Comparison of ENCODE assay signal across 1 cellular context in the genomic region with DNA sequence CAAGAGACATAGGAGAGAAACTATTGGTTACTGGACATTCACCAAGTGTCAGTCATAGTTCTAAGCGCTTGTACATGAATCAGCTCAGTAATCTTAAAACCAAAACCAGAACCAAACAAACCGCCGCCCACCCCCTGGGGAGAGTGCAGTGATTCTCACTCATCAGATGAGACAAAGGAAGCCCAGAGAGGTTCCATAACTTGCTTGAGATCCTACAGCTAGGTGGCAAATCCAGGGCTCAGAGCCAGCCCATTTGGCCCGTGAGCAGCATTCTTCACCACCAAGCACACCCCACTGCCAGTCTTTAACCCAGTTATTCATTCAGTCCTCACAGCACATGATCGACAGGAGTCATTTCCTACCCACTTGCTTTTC.
A peak's percentile ranks its signal among the peaks of the same experiment; 100 is the strongest.
TF ChIP-seq lines count a peak whose summit lies in the region.

No MANE protein-coding gene starts in this region.

TF ChIP-seq in GM12878, 131 proteins besides CTCF, POLR2A, EP300 and RAD21 (continues in another document):
- TF ChIP-seq BHLHE40 (IDR thresholded peaks at IDR 0.05; ENCODE audit: borderline replicate concordance in 1 of 2, low read depth in 2 of 2, low read length in 1 of 2) = peak; percentile 50 to 58; a peak in 2 of 4 replicates
- TF ChIP-seq HDAC6 (IDR thresholded peaks at IDR 0.05; ENCODE audit: unreplicated experiment) = no peak
- TF ChIP-seq CBX5 (IDR thresholded peaks at IDR 0.05; ENCODE audit: low read depth) = 0 out of 2 replicates have a peak, but pooled peaks have one; percentile 15
- TF ChIP-seq CREM (IDR thresholded peaks at IDR 0.05; ENCODE audit: low read depth) = peak; percentile 43; the same call in 1 of the 2 replicates
- TF ChIP-seq SMAD5 (IDR thresholded peaks at IDR 0.05; ENCODE audit: low read depth) = 0 out of 2 replicates have a peak, but pooled peaks have one; percentile 34
- TF ChIP-seq, protein P1, sequence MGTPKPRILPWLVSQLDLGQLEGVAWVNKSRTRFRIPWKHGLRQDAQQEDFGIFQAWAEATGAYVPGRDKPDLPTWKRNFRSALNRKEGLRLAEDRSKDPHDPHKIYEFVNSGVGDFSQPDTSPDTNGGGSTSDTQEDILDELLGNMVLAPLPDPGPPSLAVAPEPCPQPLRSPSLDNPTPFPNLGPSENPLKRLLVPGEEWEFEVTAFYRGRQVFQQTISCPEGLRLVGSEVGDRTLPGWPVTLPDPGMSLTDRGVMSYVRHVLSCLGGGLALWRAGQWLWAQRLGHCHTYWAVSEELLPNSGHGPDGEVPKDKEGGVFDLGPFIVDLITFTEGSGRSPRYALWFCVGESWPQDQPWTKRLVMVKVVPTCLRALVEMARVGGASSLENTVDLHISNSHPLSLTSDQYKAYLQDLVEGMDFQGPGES (IDR thresholded peaks at IDR 0.05) = no peak
- no peak for TF ChIP-seq MYC (IDR thresholded peaks at IDR 0.05; ENCODE audit: insufficient read depth, insufficient read length, insufficient replicate concordance, low read length, severe bottlenecking)
- TF ChIP-seq, protein P2, sequence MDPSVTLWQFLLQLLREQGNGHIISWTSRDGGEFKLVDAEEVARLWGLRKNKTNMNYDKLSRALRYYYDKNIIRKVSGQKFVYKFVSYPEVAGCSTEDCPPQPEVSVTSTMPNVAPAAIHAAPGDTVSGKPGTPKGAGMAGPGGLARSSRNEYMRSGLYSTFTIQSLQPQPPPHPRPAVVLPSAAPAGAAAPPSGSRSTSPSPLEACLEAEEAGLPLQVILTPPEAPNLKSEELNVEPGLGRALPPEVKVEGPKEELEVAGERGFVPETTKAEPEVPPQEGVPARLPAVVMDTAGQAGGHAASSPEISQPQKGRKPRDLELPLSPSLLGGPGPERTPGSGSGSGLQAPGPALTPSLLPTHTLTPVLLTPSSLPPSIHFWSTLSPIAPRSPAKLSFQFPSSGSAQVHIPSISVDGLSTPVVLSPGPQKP (IDR thresholded peaks at IDR 0.05; ENCODE audit: low read depth, low read length) = no peak
- no peak for TF ChIP-seq WRNIP1 (IDR thresholded peaks at IDR 0.05; ENCODE audit: borderline replicate concordance, low read depth, low read length)
- TF ChIP-seq, protein P3, sequence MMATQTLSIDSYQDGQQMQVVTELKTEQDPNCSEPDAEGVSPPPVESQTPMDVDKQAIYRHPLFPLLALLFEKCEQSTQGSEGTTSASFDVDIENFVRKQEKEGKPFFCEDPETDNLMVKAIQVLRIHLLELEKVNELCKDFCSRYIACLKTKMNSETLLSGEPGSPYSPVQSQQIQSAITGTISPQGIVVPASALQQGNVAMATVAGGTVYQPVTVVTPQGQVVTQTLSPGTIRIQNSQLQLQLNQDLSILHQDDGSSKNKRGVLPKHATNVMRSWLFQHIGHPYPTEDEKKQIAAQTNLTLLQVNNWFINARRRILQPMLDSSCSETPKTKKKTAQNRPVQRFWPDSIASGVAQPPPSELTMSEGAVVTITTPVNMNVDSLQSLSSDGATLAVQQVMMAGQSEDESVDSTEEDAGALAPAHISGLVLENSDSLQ (IDR thresholded peaks at IDR 0.05) = peak; percentile 95
- TF ChIP-seq ETV6 (conservative IDR thresholded peaks at IDR 0.05 in 1 of 2, IDR thresholded peaks at IDR 0.05 in 1 of 2; ENCODE audit: borderline replicate concordance in 1 of 2, low read depth in 1 of 2) = no peak
- TF ChIP-seq JUNB (IDR thresholded peaks at IDR 0.05) = peak; percentile 71
- peak; percentile 54; the same call in 1 of the 2 replicates for TF ChIP-seq ASH2L (IDR thresholded peaks at IDR 0.05; ENCODE audit: borderline replicate concordance, low read depth)
- TF ChIP-seq, protein P4, sequence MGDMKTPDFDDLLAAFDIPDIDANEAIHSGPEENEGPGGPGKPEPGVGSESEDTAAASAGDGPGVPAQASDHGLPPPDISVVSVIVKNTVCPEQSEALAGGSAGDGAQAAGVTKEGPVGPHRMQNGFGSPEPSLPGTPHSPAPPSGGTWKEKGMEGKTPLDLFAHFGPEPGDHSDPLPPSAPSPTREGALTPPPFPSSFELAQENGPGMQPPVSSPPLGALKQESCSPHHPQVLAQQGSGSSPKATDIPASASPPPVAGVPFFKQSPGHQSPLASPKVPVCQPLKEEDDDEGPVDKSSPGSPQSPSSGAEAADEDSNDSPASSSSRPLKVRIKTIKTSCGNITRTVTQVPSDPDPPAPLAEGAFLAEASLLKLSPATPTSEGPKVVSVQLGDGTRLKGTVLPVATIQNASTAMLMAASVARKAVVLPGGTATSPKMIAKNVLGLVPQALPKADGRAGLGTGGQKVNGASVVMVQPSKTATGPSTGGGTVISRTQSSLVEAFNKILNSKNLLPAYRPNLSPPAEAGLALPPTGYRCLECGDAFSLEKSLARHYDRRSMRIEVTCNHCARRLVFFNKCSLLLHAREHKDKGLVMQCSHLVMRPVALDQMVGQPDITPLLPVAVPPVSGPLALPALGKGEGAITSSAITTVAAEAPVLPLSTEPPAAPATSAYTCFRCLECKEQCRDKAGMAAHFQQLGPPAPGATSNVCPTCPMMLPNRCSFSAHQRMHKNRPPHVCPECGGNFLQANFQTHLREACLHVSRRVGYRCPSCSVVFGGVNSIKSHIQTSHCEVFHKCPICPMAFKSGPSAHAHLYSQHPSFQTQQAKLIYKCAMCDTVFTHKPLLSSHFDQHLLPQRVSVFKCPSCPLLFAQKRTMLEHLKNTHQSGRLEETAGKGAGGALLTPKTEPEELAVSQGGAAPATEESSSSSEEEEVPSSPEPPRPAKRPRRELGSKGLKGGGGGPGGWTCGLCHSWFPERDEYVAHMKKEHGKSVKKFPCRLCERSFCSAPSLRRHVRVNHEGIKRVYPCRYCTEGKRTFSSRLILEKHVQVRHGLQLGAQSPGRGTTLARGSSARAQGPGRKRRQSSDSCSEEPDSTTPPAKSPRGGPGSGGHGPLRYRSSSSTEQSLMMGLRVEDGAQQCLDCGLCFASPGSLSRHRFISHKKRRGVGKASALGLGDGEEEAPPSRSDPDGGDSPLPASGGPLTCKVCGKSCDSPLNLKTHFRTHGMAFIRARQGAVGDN (IDR thresholded peaks at IDR 0.05) = no peak
- TF ChIP-seq, protein P5, sequence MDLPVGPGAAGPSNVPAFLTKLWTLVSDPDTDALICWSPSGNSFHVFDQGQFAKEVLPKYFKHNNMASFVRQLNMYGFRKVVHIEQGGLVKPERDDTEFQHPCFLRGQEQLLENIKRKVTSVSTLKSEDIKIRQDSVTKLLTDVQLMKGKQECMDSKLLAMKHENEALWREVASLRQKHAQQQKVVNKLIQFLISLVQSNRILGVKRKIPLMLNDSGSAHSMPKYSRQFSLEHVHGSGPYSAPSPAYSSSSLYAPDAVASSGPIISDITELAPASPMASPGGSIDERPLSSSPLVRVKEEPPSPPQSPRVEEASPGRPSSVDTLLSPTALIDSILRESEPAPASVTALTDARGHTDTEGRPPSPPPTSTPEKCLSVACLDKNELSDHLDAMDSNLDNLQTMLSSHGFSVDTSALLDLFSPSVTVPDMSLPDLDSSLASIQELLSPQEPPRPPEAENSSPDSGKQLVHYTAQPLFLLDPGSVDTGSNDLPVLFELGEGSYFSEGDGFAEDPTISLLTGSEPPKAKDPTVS (IDR thresholded peaks at IDR 0.05; ENCODE audit: low read depth, low read length) = no peak
- TF ChIP-seq, protein P6, sequence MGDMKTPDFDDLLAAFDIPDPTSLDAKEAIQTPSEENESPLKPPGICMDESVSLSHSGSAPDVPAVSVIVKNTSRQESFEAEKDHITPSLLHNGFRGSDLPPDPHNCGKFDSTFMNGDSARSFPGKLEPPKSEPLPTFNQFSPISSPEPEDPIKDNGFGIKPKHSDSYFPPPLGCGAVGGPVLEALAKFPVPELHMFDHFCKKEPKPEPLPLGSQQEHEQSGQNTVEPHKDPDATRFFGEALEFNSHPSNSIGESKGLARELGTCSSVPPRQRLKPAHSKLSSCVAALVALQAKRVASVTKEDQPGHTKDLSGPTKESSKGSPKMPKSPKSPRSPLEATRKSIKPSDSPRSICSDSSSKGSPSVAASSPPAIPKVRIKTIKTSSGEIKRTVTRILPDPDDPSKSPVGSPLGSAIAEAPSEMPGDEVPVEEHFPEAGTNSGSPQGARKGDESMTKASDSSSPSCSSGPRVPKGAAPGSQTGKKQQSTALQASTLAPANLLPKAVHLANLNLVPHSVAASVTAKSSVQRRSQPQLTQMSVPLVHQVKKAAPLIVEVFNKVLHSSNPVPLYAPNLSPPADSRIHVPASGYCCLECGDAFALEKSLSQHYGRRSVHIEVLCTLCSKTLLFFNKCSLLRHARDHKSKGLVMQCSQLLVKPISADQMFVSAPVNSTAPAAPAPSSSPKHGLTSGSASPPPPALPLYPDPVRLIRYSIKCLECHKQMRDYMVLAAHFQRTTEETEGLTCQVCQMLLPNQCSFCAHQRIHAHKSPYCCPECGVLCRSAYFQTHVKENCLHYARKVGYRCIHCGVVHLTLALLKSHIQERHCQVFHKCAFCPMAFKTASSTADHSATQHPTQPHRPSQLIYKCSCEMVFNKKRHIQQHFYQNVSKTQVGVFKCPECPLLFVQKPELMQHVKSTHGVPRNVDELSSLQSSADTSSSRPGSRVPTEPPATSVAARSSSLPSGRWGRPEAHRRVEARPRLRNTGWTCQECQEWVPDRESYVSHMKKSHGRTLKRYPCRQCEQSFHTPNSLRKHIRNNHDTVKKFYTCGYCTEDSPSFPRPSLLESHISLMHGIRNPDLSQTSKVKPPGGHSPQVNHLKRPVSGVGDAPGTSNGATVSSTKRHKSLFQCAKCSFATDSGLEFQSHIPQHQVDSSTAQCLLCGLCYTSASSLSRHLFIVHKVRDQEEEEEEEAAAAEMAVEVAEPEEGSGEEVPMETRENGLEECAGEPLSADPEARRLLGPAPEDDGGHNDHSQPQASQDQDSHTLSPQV (IDR thresholded peaks at IDR 0.05) = no peak
- 0 out of 2 replicates have a peak, but pooled peaks have one; percentile 49 for TF ChIP-seq IRF4 (IDR thresholded peaks at IDR 0.05; ENCODE audit: low read depth, low read length)
- TF ChIP-seq, protein P7, sequence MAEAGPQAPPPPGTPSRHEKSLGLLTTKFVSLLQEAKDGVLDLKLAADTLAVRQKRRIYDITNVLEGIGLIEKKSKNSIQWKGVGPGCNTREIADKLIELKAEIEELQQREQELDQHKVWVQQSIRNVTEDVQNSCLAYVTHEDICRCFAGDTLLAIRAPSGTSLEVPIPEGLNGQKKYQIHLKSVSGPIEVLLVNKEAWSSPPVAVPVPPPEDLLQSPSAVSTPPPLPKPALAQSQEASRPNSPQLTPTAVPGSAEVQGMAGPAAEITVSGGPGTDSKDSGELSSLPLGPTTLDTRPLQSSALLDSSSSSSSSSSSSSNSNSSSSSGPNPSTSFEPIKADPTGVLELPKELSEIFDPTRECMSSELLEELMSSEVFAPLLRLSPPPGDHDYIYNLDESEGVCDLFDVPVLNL (IDR thresholded peaks at IDR 0.05; ENCODE audit: low read depth, low read length) = no peak
- TF ChIP-seq ZNF207 (IDR thresholded peaks at IDR 0.05; ENCODE audit: borderline replicate concordance) = no peak
- no peak for TF ChIP-seq SREBF2 (IDR thresholded peaks at IDR 0.05; ENCODE audit: low read length)
- TF ChIP-seq KAT2A (conservative IDR thresholded peaks at IDR 0.05; ENCODE audit: control insufficient read depth, low read depth, low read length) = no peak
- peak; percentile 66; the same call in 1 of the 2 replicates for TF ChIP-seq CBFB (IDR thresholded peaks at IDR 0.05; ENCODE audit: low read depth)
- TF ChIP-seq TARDBP (IDR thresholded peaks at IDR 0.05; ENCODE audit: borderline replicate concordance) = 0 out of 2 replicates have a peak, but pooled peaks have one; percentile 35
- no peak for TF ChIP-seq HCFC1 (IDR thresholded peaks at IDR 0.05; ENCODE audit: low read length)
- TF ChIP-seq SMC3 (IDR thresholded peaks at IDR 0.05; ENCODE audit: borderline replicate concordance, low read length) = 0 out of 2 replicates have a peak, but pooled peaks have one; percentile 14
- no peak; the same call in 1 of the 2 replicates for TF ChIP-seq TBL1XR1 (IDR thresholded peaks at IDR 0.05; ENCODE audit: low read depth, low read length)
- no peak for TF ChIP-seq KDM1A (IDR thresholded peaks at IDR 0.05; ENCODE audit: borderline replicate concordance)
- no peak for TF ChIP-seq MYB (IDR thresholded peaks at IDR 0.05; ENCODE audit: borderline replicate concordance, low read depth, low read length)
- peak; percentile 38; the same call in 1 of the 2 replicates for TF ChIP-seq IKZF1 (conservative IDR thresholded peaks at IDR 0.05)
- no peak for TF ChIP-seq NFXL1 (IDR thresholded peaks at IDR 0.05; ENCODE audit: borderline replicate concordance)
- no peak for TF ChIP-seq HDAC2 (IDR thresholded peaks at IDR 0.05)
- TF ChIP-seq POLR2AphosphoS5 (IDR thresholded peaks at IDR 0.05; ENCODE audit: low read length) = peak; percentile 56
- TF ChIP-seq, protein P8, sequence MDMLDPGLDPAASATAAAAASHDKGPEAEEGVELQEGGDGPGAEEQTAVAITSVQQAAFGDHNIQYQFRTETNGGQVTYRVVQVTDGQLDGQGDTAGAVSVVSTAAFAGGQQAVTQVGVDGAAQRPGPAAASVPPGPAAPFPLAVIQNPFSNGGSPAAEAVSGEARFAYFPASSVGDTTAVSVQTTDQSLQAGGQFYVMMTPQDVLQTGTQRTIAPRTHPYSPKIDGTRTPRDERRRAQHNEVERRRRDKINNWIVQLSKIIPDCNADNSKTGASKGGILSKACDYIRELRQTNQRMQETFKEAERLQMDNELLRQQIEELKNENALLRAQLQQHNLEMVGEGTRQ (IDR thresholded peaks at IDR 0.05; ENCODE audit: borderline replicate concordance, low read depth, low read length) = no peak
- TF ChIP-seq, protein P9, sequence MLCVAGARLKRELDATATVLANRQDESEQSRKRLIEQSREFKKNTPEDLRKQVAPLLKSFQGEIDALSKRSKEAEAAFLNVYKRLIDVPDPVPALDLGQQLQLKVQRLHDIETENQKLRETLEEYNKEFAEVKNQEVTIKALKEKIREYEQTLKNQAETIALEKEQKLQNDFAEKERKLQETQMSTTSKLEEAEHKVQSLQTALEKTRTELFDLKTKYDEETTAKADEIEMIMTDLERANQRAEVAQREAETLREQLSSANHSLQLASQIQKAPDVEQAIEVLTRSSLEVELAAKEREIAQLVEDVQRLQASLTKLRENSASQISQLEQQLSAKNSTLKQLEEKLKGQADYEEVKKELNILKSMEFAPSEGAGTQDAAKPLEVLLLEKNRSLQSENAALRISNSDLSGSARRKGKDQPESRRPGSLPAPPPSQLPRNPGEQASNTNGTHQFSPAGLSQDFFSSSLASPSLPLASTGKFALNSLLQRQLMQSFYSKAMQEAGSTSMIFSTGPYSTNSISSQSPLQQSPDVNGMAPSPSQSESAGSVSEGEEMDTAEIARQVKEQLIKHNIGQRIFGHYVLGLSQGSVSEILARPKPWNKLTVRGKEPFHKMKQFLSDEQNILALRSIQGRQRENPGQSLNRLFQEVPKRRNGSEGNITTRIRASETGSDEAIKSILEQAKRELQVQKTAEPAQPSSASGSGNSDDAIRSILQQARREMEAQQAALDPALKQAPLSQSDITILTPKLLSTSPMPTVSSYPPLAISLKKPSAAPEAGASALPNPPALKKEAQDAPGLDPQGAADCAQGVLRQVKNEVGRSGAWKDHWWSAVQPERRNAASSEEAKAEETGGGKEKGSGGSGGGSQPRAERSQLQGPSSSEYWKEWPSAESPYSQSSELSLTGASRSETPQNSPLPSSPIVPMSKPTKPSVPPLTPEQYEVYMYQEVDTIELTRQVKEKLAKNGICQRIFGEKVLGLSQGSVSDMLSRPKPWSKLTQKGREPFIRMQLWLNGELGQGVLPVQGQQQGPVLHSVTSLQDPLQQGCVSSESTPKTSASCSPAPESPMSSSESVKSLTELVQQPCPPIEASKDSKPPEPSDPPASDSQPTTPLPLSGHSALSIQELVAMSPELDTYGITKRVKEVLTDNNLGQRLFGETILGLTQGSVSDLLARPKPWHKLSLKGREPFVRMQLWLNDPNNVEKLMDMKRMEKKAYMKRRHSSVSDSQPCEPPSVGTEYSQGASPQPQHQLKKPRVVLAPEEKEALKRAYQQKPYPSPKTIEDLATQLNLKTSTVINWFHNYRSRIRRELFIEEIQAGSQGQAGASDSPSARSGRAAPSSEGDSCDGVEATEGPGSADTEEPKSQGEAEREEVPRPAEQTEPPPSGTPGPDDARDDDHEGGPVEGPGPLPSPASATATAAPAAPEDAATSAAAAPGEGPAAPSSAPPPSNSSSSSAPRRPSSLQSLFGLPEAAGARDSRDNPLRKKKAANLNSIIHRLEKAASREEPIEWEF (IDR thresholded peaks at IDR 0.05; ENCODE audit: insufficient replicate concordance, low read depth, low read length) = no peak
